Comparison of ENCODE assay signal across 9 cellular contexts in genomic region chr14:22375321-22375930, GRCh38.
A peak's percentile ranks its signal among the peaks of the same experiment; 100 is the strongest.
DNase-seq lines count a peak whose midpoint lies in the region; ATAC-seq and TF ChIP-seq lines count a peak whose summit lies in the region.
"Had no signal": no experiment of that assay in that cellular context is flagged by ENCODE, and none has a peak within 500 bp of the region (broad histone marks: within the 10 kb centered on the region; RNA-seq: fewer than 3 reads in every experiment).

No MANE protein-coding gene starts in this region.

- peaks cover 0 to 6% of the 10 kb centered on the region in 2 donors for H3K27me3 Mint-ChIP-seq in stimulated activated naive B cell treated with anti-CD40 and anti-IgM and Interleukin-4, amounts not matched to agents 10 μg/mL and 1 μg/mL and 100 μg/mL, for 72 hours

- peaks cover 0 to 4% of the 10 kb centered on the region in 2 donors for H3K4me1 Mint-ChIP-seq in stimulated activated naive B cell treated with anti-CD40 and anti-IgM and Interleukin-4, amounts not matched to agents 10 μg/mL and 1 μg/mL and 100 μg/mL, for 72 hours

- TF ChIP-seq CTCF in DOHH2 (IDR thresholded peaks at IDR 0.05; ENCODE audit: low read depth, low read length, poor library complexity, severe bottlenecking) (peak; percentile 65), KMS-11 (conservative IDR thresholded peaks at IDR 0.05; ENCODE audit: low read depth, low read length) (peak; percentile 49), foreskin keratinocyte (conservative IDR thresholded peaks at IDR 0.05) (peak; percentile 85)

- DNase-seq in SK-MEL-5 (ENCODE audit: low read depth, low spot score) (peak; percentile 79), foreskin keratinocyte (peak in 1 of 2 donors; percentile 41), hepatic stellate cell (ENCODE audit: low spot score) (no peak)
- DNase-seq in stimulated activated naive B cell treated with anti-CD40 and anti-IgM and Interleukin-4, amounts not matched to agents 10 μg/mL and 1 μg/mL and 100 μg/mL, for 72 hours = no peak
- DNase-seq in activated CD8-positive, alpha-beta memory T cell treated with anti-CD3 and anti-CD28 coated beads, Interleukin-2, amount 50 U/mL, for 48 hours = no peak

- no peaks in the 10 kb centered on the region for H3K9me2 ChIP-seq in DOHH2 (replicated peaks; ENCODE audit: control insufficient read depth, low read length)

- H2AFZ ChIP-seq in KMS-11 (ENCODE audit: low read depth) = no peak overlapping the region

- H3K27ac ChIP-seq in DOHH2 (ENCODE audit: low read depth, low read length) (no peak overlapping the region), KMS-11 (no peak overlapping the region), foreskin keratinocyte (no peak overlapping the region)

- peaks cover 33% of the 10 kb centered on the region for H3K27me3 ChIP-seq in DOHH2 (ENCODE audit: control insufficient read depth, low read length)
- H3K27me3 ChIP-seq in KMS-11 (ENCODE audit: insufficient read depth, low read depth) = no peaks in the 10 kb centered on the region
- H3K27me3 ChIP-seq in foreskin keratinocyte = peaks cover 7% of the 10 kb centered on the region

- no peaks in the 10 kb centered on the region for H4K20me1 ChIP-seq in DOHH2 (ENCODE audit: control insufficient read depth, insufficient read depth, low read depth, low read length)
- no peaks in the 10 kb centered on the region for H4K20me1 ChIP-seq in KMS-11 (ENCODE audit: insufficient read depth)

- no peaks in the 10 kb centered on the region for H3K9me3 ChIP-seq in DOHH2 (ENCODE audit: control insufficient read depth, insufficient read depth, low read length)

- H3K79me2 ChIP-seq in DOHH2 (ENCODE audit: control insufficient read depth, low read length) = no peaks in the 10 kb centered on the region
- H3K79me2 ChIP-seq in KMS-11 (ENCODE audit: insufficient read depth, low read depth) = no peaks in the 10 kb centered on the region

- no peak overlapping the region for H3K4me2 ChIP-seq in DOHH2 (ENCODE audit: low read length)
- H3K4me2 ChIP-seq in KMS-11 = no peak overlapping the region

- H3K4me1 ChIP-seq in DOHH2 (ENCODE audit: control insufficient read depth, low read length) = no peaks in the 10 kb centered on the region
- no peaks in the 10 kb centered on the region for H3K4me1 ChIP-seq in KMS-11 (ENCODE audit: low read depth, poor library complexity, severe bottlenecking)
- no peaks in the 10 kb centered on the region for H3K4me1 ChIP-seq in foreskin keratinocyte

- H3K9ac ChIP-seq in KMS-11 = no peak overlapping the region

- H3K4me3 Mint-ChIP-seq in stimulated activated naive B cell treated with anti-CD40 and anti-IgM and Interleukin-4, amounts not matched to agents 10 μg/mL and 1 μg/mL and 100 μg/mL, for 72 hours = no peak overlapping the region
- H3K4me3 Mint-ChIP-seq: T-helper 1 cell treated with Interleukin-12 subunit alpha and Interleukin-12 subunit beta and Interleukin-4 antibody, amounts not matched to agents 30 μg/mL and 1 μg/mL, for 36 hours had no signal

- H3K27ac Mint-ChIP-seq in stimulated activated naive B cell treated with anti-CD40 and anti-IgM and Interleukin-4, amounts not matched to agents 10 μg/mL and 1 μg/mL and 100 μg/mL, for 72 hours = no peak overlapping the region
- H3K27ac Mint-ChIP-seq: T-helper 1 cell treated with Interleukin-12 subunit alpha and Interleukin-12 subunit beta and Interleukin-4 antibody, amounts not matched to agents 30 μg/mL and 1 μg/mL, for 36 hours had no signal

- no peaks in the 10 kb centered on the region for H3F3A ChIP-seq in DOHH2 (ENCODE audit: control insufficient read depth, insufficient read depth)

- in situ Hi-C loops in SK-MEL-5 (cut with HindIII; ENCODE audit: low pct_unique_long_range_greater_than_20kb, low sequenced_read_pairs) = no loop called here

- ATAC-seq in foreskin keratinocyte (peak; percentile 56), HG02798 (IDR thresholded peaks at IDR 0.05; ENCODE audit: poor library complexity, unreplicated experiment) (no peak)
- peak; percentile 60 to 73 for ATAC-seq in stimulated activated naive B cell treated with anti-CD40 and anti-IgM and Interleukin-4, amounts not matched to agents 10 μg/mL and 1 μg/mL and 100 μg/mL, for 72 hours (replicated peaks)

- H3K4me3 ChIP-seq in DOHH2 (ENCODE audit: low read length) (no peak overlapping the region), KMS-11 (IDR thresholded peaks at IDR 0.05; ENCODE audit: insufficient read depth, low read depth, low read length) (no peak overlapping the region)

- no peaks in the 10 kb centered on the region for H3K9me3 Mint-ChIP-seq in stimulated activated naive B cell treated with anti-CD40 and anti-IgM and Interleukin-4, amounts not matched to agents 10 μg/mL and 1 μg/mL and 100 μg/mL, for 72 hours
- H3K9me3 Mint-ChIP-seq: T-helper 1 cell treated with Interleukin-12 subunit alpha and Interleukin-12 subunit beta and Interleukin-4 antibody, amounts not matched to agents 30 μg/mL and 1 μg/mL, for 36 hours had no signal

- H3K36me3 ChIP-seq in DOHH2 (ENCODE audit: control insufficient read depth, low read length) (no peaks in the 10 kb centered on the region), KMS-11 (ENCODE audit: insufficient read depth) (no peaks in the 10 kb centered on the region)

- H3K36me3 Mint-ChIP-seq in stimulated activated naive B cell treated with anti-CD40 and anti-IgM and Interleukin-4, amounts not matched to agents 10 μg/mL and 1 μg/mL and 100 μg/mL, for 72 hours = no peaks in the 10 kb centered on the region
